In the genomic region with DNA sequence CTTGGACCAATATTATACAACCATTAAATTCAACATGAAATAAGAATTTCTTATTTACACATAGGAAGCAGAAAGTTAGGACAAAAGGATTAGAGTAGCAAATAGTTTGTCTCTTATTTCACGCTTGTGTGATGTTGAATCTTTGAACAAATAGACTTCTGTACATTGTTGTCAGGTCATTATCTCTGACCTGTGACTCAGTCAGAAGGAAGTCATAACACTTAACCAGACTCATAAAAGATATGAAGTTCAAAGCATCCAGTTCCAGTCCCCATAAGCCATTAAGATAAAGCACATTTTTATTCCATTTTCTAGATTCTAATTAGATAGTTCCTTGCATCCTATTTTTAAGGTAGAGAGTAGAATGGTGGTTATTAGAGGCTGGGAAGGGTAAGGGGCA, we compare ENCODE assay signal across 1 cellular context.
TF ChIP-seq lines count a peak whose summit lies in the region.

No MANE protein-coding gene starts in this region.

TF ChIP-seq in HEK293, 187 proteins besides CTCF, POLR2A, EP300 and RAD21 (continued from another document and continues in another):
- TF ChIP-seq ZNF791 (tag by site-specific recombination; IDR thresholded peaks at IDR 0.05) (no peak), SP2 (tag by site-specific recombination; IDR thresholded peaks at IDR 0.05) (0 out of 2 replicates have a peak, but pooled peaks have one; percentile 10), ZNF596 (tag by site-specific recombination; IDR thresholded peaks at IDR 0.05) (no peak), ZNF600 (tag by site-specific recombination; IDR thresholded peaks at IDR 0.05) (no peak), YY1 (tag by site-specific recombination; IDR thresholded peaks at IDR 0.05) (no peak), ZNF654 (tag by site-specific recombination; IDR thresholded peaks at IDR 0.05; ENCODE audit: low read depth) (no peak; the same call in 1 of the 2 replicates), ZNF221 (tag by site-specific recombination; IDR thresholded peaks at IDR 0.05; ENCODE audit: borderline replicate concordance) (no peak), ZNF830 (tag by site-specific recombination; IDR thresholded peaks at IDR 0.05; ENCODE audit: low read depth) (no peak), ZNF558 (tag by site-specific recombination; IDR thresholded peaks at IDR 0.05) (no peak), ZBTB7A (tag by site-specific recombination; IDR thresholded peaks at IDR 0.05; ENCODE audit: low read depth) (no peak), ZNF140 (tag by site-specific recombination; IDR thresholded peaks at IDR 0.05) (no peak), ZNF211 (tag by site-specific recombination; IDR thresholded peaks at IDR 0.05; ENCODE audit: low read depth) (no peak), ZNF701 (tag by site-specific recombination; IDR thresholded peaks at IDR 0.05) (no peak), ZFP3 (tag by site-specific recombination; IDR thresholded peaks at IDR 0.05; ENCODE audit: low read depth) (no peak), ZNF610 (tag by site-specific recombination; IDR thresholded peaks at IDR 0.05; ENCODE audit: borderline replicate concordance) (0 out of 2 replicates have a peak, but pooled peaks have one; percentile 26), ZNF561 (tag by site-specific recombination; IDR thresholded peaks at IDR 0.05; ENCODE audit: borderline replicate concordance) (no peak), ZNF776 (tag by site-specific recombination; IDR thresholded peaks at IDR 0.05; ENCODE audit: borderline replicate concordance) (no peak), REPIN1 (tag by site-specific recombination; IDR thresholded peaks at IDR 0.05; ENCODE audit: low read depth) (no peak), ZBTB21 (tag by site-specific recombination; IDR thresholded peaks at IDR 0.05) (no peak), ZNF114 (tag by site-specific recombination; IDR thresholded peaks at IDR 0.05) (no peak), ZBTB17 (tag by site-specific recombination; IDR thresholded peaks at IDR 0.05) (peak; percentile 41; the same call in 1 of the 2 replicates), ZNF629 (tag by site-specific recombination; IDR thresholded peaks at IDR 0.05) (peak; percentile 63), ZNF175 (tag by site-specific recombination; IDR thresholded peaks at IDR 0.05) (no peak)
- TF ChIP-seq, protein P1, sequence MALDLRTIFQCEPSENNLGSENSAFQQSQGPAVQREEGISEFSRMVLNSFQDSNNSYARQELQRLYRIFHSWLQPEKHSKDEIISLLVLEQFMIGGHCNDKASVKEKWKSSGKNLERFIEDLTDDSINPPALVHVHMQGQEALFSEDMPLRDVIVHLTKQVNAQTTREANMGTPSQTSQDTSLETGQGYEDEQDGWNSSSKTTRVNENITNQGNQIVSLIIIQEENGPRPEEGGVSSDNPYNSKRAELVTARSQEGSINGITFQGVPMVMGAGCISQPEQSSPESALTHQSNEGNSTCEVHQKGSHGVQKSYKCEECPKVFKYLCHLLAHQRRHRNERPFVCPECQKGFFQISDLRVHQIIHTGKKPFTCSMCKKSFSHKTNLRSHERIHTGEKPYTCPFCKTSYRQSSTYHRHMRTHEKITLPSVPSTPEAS (tag by site-specific recombination; IDR thresholded peaks at IDR 0.05): peak; percentile 35; the same call in 1 of the 2 replicates
- TF ChIP-seq, protein P2, sequence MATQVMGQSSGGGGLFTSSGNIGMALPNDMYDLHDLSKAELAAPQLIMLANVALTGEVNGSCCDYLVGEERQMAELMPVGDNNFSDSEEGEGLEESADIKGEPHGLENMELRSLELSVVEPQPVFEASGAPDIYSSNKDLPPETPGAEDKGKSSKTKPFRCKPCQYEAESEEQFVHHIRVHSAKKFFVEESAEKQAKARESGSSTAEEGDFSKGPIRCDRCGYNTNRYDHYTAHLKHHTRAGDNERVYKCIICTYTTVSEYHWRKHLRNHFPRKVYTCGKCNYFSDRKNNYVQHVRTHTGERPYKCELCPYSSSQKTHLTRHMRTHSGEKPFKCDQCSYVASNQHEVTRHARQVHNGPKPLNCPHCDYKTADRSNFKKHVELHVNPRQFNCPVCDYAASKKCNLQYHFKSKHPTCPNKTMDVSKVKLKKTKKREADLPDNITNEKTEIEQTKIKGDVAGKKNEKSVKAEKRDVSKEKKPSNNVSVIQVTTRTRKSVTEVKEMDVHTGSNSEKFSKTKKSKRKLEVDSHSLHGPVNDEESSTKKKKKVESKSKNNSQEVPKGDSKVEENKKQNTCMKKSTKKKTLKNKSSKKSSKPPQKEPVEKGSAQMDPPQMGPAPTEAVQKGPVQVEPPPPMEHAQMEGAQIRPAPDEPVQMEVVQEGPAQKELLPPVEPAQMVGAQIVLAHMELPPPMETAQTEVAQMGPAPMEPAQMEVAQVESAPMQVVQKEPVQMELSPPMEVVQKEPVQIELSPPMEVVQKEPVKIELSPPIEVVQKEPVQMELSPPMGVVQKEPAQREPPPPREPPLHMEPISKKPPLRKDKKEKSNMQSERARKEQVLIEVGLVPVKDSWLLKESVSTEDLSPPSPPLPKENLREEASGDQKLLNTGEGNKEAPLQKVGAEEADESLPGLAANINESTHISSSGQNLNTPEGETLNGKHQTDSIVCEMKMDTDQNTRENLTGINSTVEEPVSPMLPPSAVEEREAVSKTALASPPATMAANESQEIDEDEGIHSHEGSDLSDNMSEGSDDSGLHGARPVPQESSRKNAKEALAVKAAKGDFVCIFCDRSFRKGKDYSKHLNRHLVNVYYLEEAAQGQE (tag by site-specific recombination; IDR thresholded peaks at IDR 0.05): no peak
- TF ChIP-seq, protein P3, sequence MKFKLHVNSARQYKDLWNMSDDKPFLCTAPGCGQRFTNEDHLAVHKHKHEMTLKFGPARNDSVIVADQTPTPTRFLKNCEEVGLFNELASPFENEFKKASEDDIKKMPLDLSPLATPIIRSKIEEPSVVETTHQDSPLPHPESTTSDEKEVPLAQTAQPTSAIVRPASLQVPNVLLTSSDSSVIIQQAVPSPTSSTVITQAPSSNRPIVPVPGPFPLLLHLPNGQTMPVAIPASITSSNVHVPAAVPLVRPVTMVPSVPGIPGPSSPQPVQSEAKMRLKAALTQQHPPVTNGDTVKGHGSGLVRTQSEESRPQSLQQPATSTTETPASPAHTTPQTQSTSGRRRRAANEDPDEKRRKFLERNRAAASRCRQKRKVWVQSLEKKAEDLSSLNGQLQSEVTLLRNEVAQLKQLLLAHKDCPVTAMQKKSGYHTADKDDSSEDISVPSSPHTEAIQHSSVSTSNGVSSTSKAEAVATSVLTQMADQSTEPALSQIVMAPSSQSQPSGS (tag by site-specific recombination; IDR thresholded peaks at IDR 0.05; ENCODE audit: low read depth): peak; percentile 38
- TF ChIP-seq, protein P4, sequence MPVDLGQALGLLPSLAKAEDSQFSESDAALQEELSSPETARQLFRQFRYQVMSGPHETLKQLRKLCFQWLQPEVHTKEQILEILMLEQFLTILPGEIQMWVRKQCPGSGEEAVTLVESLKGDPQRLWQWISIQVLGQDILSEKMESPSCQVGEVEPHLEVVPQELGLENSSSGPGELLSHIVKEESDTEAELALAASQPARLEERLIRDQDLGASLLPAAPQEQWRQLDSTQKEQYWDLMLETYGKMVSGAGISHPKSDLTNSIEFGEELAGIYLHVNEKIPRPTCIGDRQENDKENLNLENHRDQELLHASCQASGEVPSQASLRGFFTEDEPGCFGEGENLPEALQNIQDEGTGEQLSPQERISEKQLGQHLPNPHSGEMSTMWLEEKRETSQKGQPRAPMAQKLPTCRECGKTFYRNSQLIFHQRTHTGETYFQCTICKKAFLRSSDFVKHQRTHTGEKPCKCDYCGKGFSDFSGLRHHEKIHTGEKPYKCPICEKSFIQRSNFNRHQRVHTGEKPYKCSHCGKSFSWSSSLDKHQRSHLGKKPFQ (tag by site-specific recombination; IDR thresholded peaks at IDR 0.05): 0 out of 2 replicates have a peak, but pooled peaks have one; percentile 33
- TF ChIP-seq, protein P5, sequence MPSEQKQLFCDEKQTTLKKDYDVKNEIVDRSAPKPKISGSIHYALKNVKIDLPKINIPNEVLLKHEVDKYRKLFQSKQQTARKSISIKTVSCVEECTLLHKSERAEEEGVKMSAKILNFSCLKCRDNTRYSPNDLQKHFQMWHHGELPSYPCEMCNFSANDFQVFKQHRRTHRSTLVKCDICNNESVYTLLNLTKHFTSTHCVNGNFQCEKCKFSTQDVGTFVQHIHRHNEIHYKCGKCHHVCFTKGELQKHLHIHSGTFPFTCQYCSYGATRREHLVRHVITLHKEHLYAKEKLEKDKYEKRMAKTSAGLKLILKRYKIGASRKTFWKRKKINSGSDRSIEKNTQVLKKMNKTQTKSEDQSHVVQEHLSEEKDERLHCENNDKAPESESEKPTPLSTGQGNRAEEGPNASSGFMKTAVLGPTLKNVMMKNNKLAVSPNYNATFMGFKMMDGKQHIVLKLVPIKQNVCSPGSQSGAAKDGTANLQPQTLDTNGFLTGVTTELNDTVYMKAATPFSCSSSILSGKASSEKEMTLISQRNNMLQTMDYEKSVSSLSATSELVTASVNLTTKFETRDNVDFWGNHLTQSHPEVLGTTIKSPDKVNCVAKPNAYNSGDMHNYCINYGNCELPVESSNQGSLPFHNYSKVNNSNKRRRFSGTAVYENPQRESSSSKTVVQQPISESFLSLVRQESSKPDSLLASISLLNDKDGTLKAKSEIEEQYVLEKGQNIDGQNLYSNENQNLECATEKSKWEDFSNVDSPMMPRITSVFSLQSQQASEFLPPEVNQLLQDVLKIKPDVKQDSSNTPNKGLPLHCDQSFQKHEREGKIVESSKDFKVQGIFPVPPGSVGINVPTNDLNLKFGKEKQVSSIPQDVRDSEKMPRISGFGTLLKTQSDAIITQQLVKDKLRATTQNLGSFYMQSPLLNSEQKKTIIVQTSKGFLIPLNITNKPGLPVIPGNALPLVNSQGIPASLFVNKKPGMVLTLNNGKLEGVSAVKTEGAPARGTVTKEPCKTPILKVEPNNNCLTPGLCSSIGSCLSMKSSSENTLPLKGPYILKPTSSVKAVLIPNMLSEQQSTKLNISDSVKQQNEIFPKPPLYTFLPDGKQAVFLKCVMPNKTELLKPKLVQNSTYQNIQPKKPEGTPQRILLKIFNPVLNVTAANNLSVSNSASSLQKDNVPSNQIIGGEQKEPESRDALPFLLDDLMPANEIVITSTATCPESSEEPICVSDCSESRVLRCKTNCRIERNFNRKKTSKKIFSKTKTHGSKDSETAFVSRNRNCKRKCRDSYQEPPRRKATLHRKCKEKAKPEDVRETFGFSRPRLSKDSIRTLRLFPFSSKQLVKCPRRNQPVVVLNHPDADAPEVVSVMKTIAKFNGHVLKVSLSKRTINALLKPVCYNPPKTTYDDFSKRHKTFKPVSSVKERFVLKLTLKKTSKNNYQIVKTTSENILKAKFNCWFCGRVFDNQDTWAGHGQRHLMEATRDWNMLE (tag by site-specific recombination; conservative IDR thresholded peaks at IDR 0.05; ENCODE audit: low read depth): no peak
- TF ChIP-seq, protein P6, sequence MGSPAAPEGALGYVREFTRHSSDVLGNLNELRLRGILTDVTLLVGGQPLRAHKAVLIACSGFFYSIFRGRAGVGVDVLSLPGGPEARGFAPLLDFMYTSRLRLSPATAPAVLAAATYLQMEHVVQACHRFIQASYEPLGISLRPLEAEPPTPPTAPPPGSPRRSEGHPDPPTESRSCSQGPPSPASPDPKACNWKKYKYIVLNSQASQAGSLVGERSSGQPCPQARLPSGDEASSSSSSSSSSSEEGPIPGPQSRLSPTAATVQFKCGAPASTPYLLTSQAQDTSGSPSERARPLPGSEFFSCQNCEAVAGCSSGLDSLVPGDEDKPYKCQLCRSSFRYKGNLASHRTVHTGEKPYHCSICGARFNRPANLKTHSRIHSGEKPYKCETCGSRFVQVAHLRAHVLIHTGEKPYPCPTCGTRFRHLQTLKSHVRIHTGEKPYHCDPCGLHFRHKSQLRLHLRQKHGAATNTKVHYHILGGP (tag by site-specific recombination; IDR thresholded peaks at IDR 0.05): peak; percentile 76; the same call in 1 of the 2 replicates
- TF ChIP-seq, protein P7, sequence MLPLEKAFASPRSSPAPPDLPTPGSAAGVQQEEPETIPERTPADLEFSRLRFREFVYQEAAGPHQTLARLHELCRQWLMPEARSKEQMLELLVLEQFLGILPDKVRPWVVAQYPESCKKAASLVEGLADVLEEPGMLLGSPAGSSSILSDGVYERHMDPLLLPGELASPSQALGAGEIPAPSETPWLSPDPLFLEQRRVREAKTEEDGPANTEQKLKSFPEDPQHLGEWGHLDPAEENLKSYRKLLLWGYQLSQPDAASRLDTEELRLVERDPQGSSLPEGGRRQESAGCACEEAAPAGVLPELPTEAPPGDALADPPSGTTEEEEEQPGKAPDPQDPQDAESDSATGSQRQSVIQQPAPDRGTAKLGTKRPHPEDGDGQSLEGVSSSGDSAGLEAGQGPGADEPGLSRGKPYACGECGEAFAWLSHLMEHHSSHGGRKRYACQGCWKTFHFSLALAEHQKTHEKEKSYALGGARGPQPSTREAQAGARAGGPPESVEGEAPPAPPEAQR (tag by site-specific recombination; IDR thresholded peaks at IDR 0.05): no peak
- TF ChIP-seq, protein P8, sequence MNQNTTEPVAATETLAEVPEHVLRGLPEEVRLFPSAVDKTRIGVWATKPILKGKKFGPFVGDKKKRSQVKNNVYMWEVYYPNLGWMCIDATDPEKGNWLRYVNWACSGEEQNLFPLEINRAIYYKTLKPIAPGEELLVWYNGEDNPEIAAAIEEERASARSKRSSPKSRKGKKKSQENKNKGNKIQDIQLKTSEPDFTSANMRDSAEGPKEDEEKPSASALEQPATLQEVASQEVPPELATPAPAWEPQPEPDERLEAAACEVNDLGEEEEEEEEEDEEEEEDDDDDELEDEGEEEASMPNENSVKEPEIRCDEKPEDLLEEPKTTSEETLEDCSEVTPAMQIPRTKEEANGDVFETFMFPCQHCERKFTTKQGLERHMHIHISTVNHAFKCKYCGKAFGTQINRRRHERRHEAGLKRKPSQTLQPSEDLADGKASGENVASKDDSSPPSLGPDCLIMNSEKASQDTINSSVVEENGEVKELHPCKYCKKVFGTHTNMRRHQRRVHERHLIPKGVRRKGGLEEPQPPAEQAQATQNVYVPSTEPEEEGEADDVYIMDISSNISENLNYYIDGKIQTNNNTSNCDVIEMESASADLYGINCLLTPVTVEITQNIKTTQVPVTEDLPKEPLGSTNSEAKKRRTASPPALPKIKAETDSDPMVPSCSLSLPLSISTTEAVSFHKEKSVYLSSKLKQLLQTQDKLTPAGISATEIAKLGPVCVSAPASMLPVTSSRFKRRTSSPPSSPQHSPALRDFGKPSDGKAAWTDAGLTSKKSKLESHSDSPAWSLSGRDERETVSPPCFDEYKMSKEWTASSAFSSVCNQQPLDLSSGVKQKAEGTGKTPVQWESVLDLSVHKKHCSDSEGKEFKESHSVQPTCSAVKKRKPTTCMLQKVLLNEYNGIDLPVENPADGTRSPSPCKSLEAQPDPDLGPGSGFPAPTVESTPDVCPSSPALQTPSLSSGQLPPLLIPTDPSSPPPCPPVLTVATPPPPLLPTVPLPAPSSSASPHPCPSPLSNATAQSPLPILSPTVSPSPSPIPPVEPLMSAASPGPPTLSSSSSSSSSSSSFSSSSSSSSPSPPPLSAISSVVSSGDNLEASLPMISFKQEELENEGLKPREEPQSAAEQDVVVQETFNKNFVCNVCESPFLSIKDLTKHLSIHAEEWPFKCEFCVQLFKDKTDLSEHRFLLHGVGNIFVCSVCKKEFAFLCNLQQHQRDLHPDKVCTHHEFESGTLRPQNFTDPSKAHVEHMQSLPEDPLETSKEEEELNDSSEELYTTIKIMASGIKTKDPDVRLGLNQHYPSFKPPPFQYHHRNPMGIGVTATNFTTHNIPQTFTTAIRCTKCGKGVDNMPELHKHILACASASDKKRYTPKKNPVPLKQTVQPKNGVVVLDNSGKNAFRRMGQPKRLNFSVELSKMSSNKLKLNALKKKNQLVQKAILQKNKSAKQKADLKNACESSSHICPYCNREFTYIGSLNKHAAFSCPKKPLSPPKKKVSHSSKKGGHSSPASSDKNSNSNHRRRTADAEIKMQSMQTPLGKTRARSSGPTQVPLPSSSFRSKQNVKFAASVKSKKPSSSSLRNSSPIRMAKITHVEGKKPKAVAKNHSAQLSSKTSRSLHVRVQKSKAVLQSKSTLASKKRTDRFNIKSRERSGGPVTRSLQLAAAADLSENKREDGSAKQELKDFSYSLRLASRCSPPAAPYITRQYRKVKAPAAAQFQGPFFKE (tag by site-specific recombination; IDR thresholded peaks at IDR 0.05; ENCODE audit: borderline replicate concordance): no peak
